17 cellular contexts compared by ENCODE assay signal in the genomic region with DNA sequence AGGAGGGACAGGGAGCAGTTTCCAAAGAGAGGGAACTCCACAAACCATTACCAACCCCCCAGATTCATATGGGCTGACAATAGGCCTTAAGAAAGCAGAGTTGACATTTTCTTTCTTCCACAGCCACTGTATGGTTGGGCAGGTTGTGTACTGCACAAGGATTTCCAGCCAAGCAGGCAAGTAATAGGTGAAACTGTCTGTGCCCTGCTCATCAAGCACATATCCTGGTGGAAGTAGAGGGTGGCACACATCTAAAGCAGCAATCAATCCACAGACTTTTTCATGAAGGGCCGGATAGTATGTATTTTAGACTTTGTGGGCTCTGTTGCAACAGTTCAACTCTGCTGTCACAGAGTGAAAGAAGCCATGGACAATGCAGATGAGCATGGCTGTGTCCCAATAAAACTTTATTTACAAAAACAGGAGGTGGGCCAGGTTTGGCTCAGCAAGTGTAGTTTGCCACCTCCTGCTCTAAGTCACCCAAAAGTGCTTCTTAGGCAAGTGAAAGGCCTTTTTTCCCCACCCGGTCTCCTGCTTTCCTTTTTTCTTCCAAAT.
"Had no signal": no experiment of that assay in that cellular context is flagged by ENCODE, and none has a peak within 500 bp of the region (broad histone marks: within the 10 kb centered on the region; RNA-seq: fewer than 3 reads in every experiment).

No MANE protein-coding gene starts in this region.

- H3K4me3 ChIP-seq: ascending aorta, heart left ventricle, tibial artery, vagina had no signal

- FAIRE-seq: frontal cortex had no signal

- H3K27ac Mint-ChIP-seq: activated naive CD4-positive, alpha-beta T cell treated with anti-CD3 and anti-CD28 coated beads for 36 hours; activated T-helper 17 cell treated with anti-CD3 and anti-CD28 coated beads, Interleukin-2, amount 50 U/mL, for 72 hours; effector memory CD8-positive, alpha-beta T cell; stimulated activated naive B cell treated with anti-CD40 and anti-IgM and Interleukin-4, amounts not matched to agents 10 μg/mL and 1 μg/mL and 100 μg/mL, for 72 hours; T-helper 1 cell treated with Interleukin-12 subunit alpha and Interleukin-12 subunit beta and Interleukin-4 antibody, amounts not matched to agents 30 μg/mL and 1 μg/mL, for 36 hours had no signal

- H3K27me3 ChIP-seq: ascending aorta, heart left ventricle, tibial artery, vagina had no signal

- H3K36me3 ChIP-seq: heart left ventricle, vagina had no signal

- H3K9me3 Mint-ChIP-seq: activated naive CD4-positive, alpha-beta T cell treated with anti-CD3 and anti-CD28 coated beads for 36 hours; activated T-helper 17 cell treated with anti-CD3 and anti-CD28 coated beads, Interleukin-2, amount 50 U/mL, for 72 hours; effector memory CD8-positive, alpha-beta T cell; natural killer cell treated with Interleukin-12 subunit alpha and Interleukin-12 subunit beta and Interleukin-15 and Interleukin-18, amount 100 ng/mL, for 72 hours; stimulated activated naive B cell treated with anti-CD40 and anti-IgM and Interleukin-4, amounts not matched to agents 10 μg/mL and 1 μg/mL and 100 μg/mL, for 72 hours; T-helper 1 cell treated with Interleukin-12 subunit alpha and Interleukin-12 subunit beta and Interleukin-4 antibody, amounts not matched to agents 30 μg/mL and 1 μg/mL, for 36 hours had no signal

- H3K9me3 ChIP-seq: ascending aorta, heart left ventricle, tibial artery, vagina had no signal

- DNase-seq: activated CD4-positive, alpha-beta T cell treated with anti-CD3 and anti-CD28 coated beads for 4 hours; activated CD8-positive, alpha-beta memory T cell treated with anti-CD3 and anti-CD28 coated beads for 24 hours; dermis blood vessel endothelial cell; effector memory CD8-positive, alpha-beta T cell; heart left ventricle; nucleus accumbens; stimulated activated CD4-positive, alpha-beta T cell treated with anti-CD3 and anti-CD28 coated beads, Interleukin-15, amount 100 ng/mL, for 24 hours; stimulated activated CD4-positive, alpha-beta T cell treated with anti-CD3 and anti-CD28 coated beads, Interleukin-4, amount 100 ng/mL, for 1 hour; stimulated activated naive B cell treated with anti-CD40 and anti-IgM and Interleukin-4, amounts not matched to agents 10 μg/mL and 1 μg/mL and 100 μg/mL, for 72 hours; tibial artery had no signal

- H3K4me3 Mint-ChIP-seq: activated naive CD4-positive, alpha-beta T cell treated with anti-CD3 and anti-CD28 coated beads for 36 hours; activated T-helper 17 cell treated with anti-CD3 and anti-CD28 coated beads, Interleukin-2, amount 50 U/mL, for 72 hours; effector memory CD8-positive, alpha-beta T cell; natural killer cell treated with Interleukin-12 subunit alpha and Interleukin-12 subunit beta and Interleukin-15 and Interleukin-18, amount 100 ng/mL, for 72 hours; stimulated activated naive B cell treated with anti-CD40 and anti-IgM and Interleukin-4, amounts not matched to agents 10 μg/mL and 1 μg/mL and 100 μg/mL, for 72 hours; T-helper 1 cell treated with Interleukin-12 subunit alpha and Interleukin-12 subunit beta and Interleukin-4 antibody, amounts not matched to agents 30 μg/mL and 1 μg/mL, for 36 hours had no signal

- H3K27ac ChIP-seq: ascending aorta, vagina had no signal

- H3K27me3 Mint-ChIP-seq: activated T-helper 17 cell treated with anti-CD3 and anti-CD28 coated beads, Interleukin-2, amount 50 U/mL, for 72 hours had no signal

- H3K36me3 Mint-ChIP-seq: natural killer cell treated with Interleukin-12 subunit alpha and Interleukin-12 subunit beta and Interleukin-15 and Interleukin-18, amount 100 ng/mL, for 72 hours had no signal
